Comparison of ENCODE assay signal across 8 cellular contexts in genomic region chr1:7770620-7770938, GRCh38. TPM values are rescaled to one million over a fixed set of nuclear protein-coding genes. Genes with fewer than 3 reads are reported as not detected.
DNase-seq lines count a peak whose midpoint lies in the region; ATAC-seq and TF ChIP-seq lines count a peak whose summit lies in the region.

No MANE protein-coding gene starts in this region.

- H3K4me3 Mint-ChIP-seq in activated T-helper 2 cell treated with anti-CD3 and anti-CD28 coated beads, Interferon-gamma antibody, Interleukin-2, Interleukin-4, amounts not matched to agents 10 μg/mL and 5 μg/mL and 100 μg/mL, durations not matched to agents 14 hours and 24 hours and 36 hours (ENCODE audit: low read depth) = peak overlapping the region; percentile 89
- H3K4me3 Mint-ChIP-seq in stimulated activated naive CD8-positive, alpha-beta T cell treated with anti-CD3 and anti-CD28 coated beads, Interleukin-15, amount 100 ng/mL, for 72 hours = peak overlapping the region; percentile 93 to 98

- H3K9me3 ChIP-seq in HEK293 (ENCODE audit: control insufficient read depth, insufficient read depth, low read depth, low read length) (no peaks in the 10 kb centered on the region), iPS-15b (ENCODE audit: control insufficient read depth, insufficient read depth, low read length) (no peaks in the 10 kb centered on the region)

- H3K36me3 ChIP-seq in HEK293 (ENCODE audit: control insufficient read depth in 2 of 2, insufficient read depth in 1 of 2, low read length in 2 of 2) = peaks cover 8 to 23% of the 10 kb centered on the region in 2 experiments; a peak in 2 of 3 replicates
- no peaks in the 10 kb centered on the region for H3K36me3 ChIP-seq in iPS-15b (ENCODE audit: control insufficient read depth, insufficient read depth, low read length)

- H3K27ac ChIP-seq in HEK293 (ENCODE audit: extremely low read depth, low read depth, low read length) (no peak overlapping the region), foreskin keratinocyte (no peak overlapping the region)

- in situ Hi-C loops in ACHN (cut with HindIII; ENCODE audit: low pct_ligation_motif_present, low pct_unique_long_range_greater_than_20kb, low sequenced_read_pairs) = no loop called here

- H3K4me3 ChIP-seq in HEK293 (ENCODE audit: low read depth, low read length) (peak overlapping the region; percentile 80), iPS-15b (ENCODE audit: low read depth, low read length) (peak overlapping the region; percentile 58)

- POLR2A ChIA-PET in HEK293 (lab: Yijun Ruan, JAX) = no interaction called here

- peak overlapping the region; percentile 55 for H3K9ac ChIP-seq in iPS-15b (ENCODE audit: low read depth, low read length)

- H3K4me1 Mint-ChIP-seq in activated T-helper 2 cell treated with anti-CD3 and anti-CD28 coated beads, Interferon-gamma antibody, Interleukin-2, Interleukin-4, amounts not matched to agents 10 μg/mL and 5 μg/mL and 100 μg/mL, durations not matched to agents 14 hours and 24 hours and 36 hours (ENCODE audit: low read depth) = peaks cover 20% of the 10 kb centered on the region
- H3K4me1 Mint-ChIP-seq in stimulated activated naive CD8-positive, alpha-beta T cell treated with anti-CD3 and anti-CD28 coated beads, Interleukin-15, amount 100 ng/mL, for 72 hours = peaks cover 31% of the 10 kb centered on the region

- TF ChIP-seq CTCF in HEK293 (tag by site-specific recombination; IDR thresholded peaks at IDR 0.05) = no peak
- TF ChIP-seq CTCF in foreskin keratinocyte (conservative IDR thresholded peaks at IDR 0.05) = no peak

- H3K27me3 Mint-ChIP-seq in activated T-helper 2 cell treated with anti-CD3 and anti-CD28 coated beads, Interferon-gamma antibody, Interleukin-2, Interleukin-4, amounts not matched to agents 10 μg/mL and 5 μg/mL and 100 μg/mL, durations not matched to agents 14 hours and 24 hours and 36 hours (ENCODE audit: low read depth) = peaks cover 24% of the 10 kb centered on the region
- H3K27me3 Mint-ChIP-seq in stimulated activated naive CD8-positive, alpha-beta T cell treated with anti-CD3 and anti-CD28 coated beads, Interleukin-15, amount 100 ng/mL, for 72 hours = peaks cover 23% of the 10 kb centered on the region

- peaks cover 26% of the 10 kb centered on the region for H3K36me3 Mint-ChIP-seq in activated T-helper 2 cell treated with anti-CD3 and anti-CD28 coated beads, Interferon-gamma antibody, Interleukin-2, Interleukin-4, amounts not matched to agents 10 μg/mL and 5 μg/mL and 100 μg/mL, durations not matched to agents 14 hours and 24 hours and 36 hours (ENCODE audit: low read depth)

- peak; percentile 57 for ATAC-seq in stimulated activated naive CD8-positive, alpha-beta T cell treated with anti-CD3 and anti-CD28 coated beads, Interleukin-15, amount 100 ng/mL, for 72 hours
- ATAC-seq in foreskin keratinocyte = no peak

- no peaks in the 10 kb centered on the region for H3K27me3 ChIP-seq in iPS-15b (ENCODE audit: control insufficient read depth, insufficient read depth, low read length)
- no peaks in the 10 kb centered on the region for H3K27me3 ChIP-seq in foreskin keratinocyte

- DNase-seq in ACHN (peak; percentile 2), DMS153 treated with DMSO at 0.1 percent for 48 hours (lab: John Stamatoyannopoulos, UW; ENCODE audit: unreplicated experiment) (no peak), HPDE6-E6E7 (ENCODE audit: extremely low spot score) (no peak), foreskin keratinocyte (no peak)
- no peak for DNase-seq in activated T-helper 2 cell treated with anti-CD3 and anti-CD28 coated beads, Interferon-gamma antibody, Interleukin-2, Interleukin-4, amounts not matched to agents 10 μg/mL and 5 μg/mL and 100 μg/mL, durations not matched to agents 14 hours and 24 hours and 36 hours (ENCODE audit: low spot score)
- DNase-seq in stimulated activated naive CD8-positive, alpha-beta T cell treated with anti-CD3 and anti-CD28 coated beads, Interleukin-15, amount 100 ng/mL, for 72 hours = no peak

- CTCF ChIA-PET in HEK293 (lab: Yijun Ruan, JAX) = no interaction called here

- H3K4me1 ChIP-seq in HEK293 (ENCODE audit: control insufficient read depth, insufficient read depth, low read length) (no peaks in the 10 kb centered on the region), iPS-15b (ENCODE audit: control insufficient read depth, insufficient read depth, low read length) (peaks cover 5% of the 10 kb centered on the region), foreskin keratinocyte (no peaks in the 10 kb centered on the region)

- no peaks in the 10 kb centered on the region for H3K9me3 Mint-ChIP-seq in activated T-helper 2 cell treated with anti-CD3 and anti-CD28 coated beads, Interferon-gamma antibody, Interleukin-2, Interleukin-4, amounts not matched to agents 10 μg/mL and 5 μg/mL and 100 μg/mL, durations not matched to agents 14 hours and 24 hours and 36 hours
- no peaks in the 10 kb centered on the region for H3K9me3 Mint-ChIP-seq in stimulated activated naive CD8-positive, alpha-beta T cell treated with anti-CD3 and anti-CD28 coated beads, Interleukin-15, amount 100 ng/mL, for 72 hours

- peak overlapping the region; percentile 74 for H3K27ac Mint-ChIP-seq in activated T-helper 2 cell treated with anti-CD3 and anti-CD28 coated beads, Interferon-gamma antibody, Interleukin-2, Interleukin-4, amounts not matched to agents 10 μg/mL and 5 μg/mL and 100 μg/mL, durations not matched to agents 14 hours and 24 hours and 36 hours
- H3K27ac Mint-ChIP-seq in stimulated activated naive CD8-positive, alpha-beta T cell treated with anti-CD3 and anti-CD28 coated beads, Interleukin-15, amount 100 ng/mL, for 72 hours = no peak overlapping the region

- intact Hi-C loops in activated T-helper 2 cell treated with anti-CD3 and anti-CD28 coated beads, Interferon-gamma antibody, Interleukin-2, Interleukin-4, amounts not matched to agents 10 μg/mL and 5 μg/mL and 100 μg/mL, durations not matched to agents 14 hours and 24 hours and 36 hours (cut with micrococcal nuclease) = no loop called here

TF ChIP-seq in HEK293, 187 proteins besides CTCF, POLR2A, EP300 and RAD21 (continues in another document):
- TF ChIP-seq ZNF398 (tag by site-specific recombination; IDR thresholded peaks at IDR 0.05) (no peak), ZNF692 (tag by site-specific recombination; IDR thresholded peaks at IDR 0.05) (no peak)

RNA-seq across cellular contexts. Expression of gene VAMP3, which starts 0.5 kb away (rescaled TPM):
- total RNA-seq in activated T-helper 2 cell treated with anti-CD3 and anti-CD28 coated beads, Interferon-gamma antibody, Interleukin-2, Interleukin-4, amounts not matched to agents 10 μg/mL and 5 μg/mL and 100 μg/mL, durations not matched to agents 14 hours and 24 hours and 36 hours = 21.6 and 25.2 TPM in 2 replicates
- total RNA-seq in foreskin keratinocyte = 119 and 125 TPM in 2 replicates
- 87.3 and 89.3 TPM in 2 replicates for polyA plus RNA-seq in foreskin keratinocyte

RNA-seq across cellular contexts. Expression of gene PER3, which starts 13.5 kb away (rescaled TPM):
- total RNA-seq in activated T-helper 2 cell treated with anti-CD3 and anti-CD28 coated beads, Interferon-gamma antibody, Interleukin-2, Interleukin-4, amounts not matched to agents 10 μg/mL and 5 μg/mL and 100 μg/mL, durations not matched to agents 14 hours and 24 hours and 36 hours = 3.3 and 4.5 TPM in 2 replicates
- total RNA-seq in foreskin keratinocyte = 6.9 and 9.9 TPM in 2 replicates
- polyA plus RNA-seq in foreskin keratinocyte = 1.2 and 2.5 TPM in 2 replicates
